Comparison of ENCODE assay signal across 1 cellular context in the genomic region with DNA sequence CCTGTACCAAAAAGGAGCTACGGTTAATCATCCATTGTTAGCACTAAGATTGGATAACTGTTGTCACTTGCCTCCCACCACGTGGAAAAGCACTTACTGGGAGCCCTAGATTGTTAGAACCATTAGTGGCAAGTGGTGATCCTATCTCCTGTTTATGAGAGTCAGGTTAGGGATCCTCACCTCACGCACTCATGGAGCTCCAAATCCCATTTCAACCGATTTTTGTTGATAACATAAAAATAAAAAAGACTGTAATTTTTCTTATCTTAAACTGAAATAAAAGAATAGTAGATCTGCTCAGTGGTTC.
TF ChIP-seq lines count a peak whose summit lies in the region.

No MANE protein-coding gene starts in this region.

TF ChIP-seq in GM12878, 131 proteins besides CTCF, POLR2A, EP300 and RAD21:
- no peak for TF ChIP-seq SMAD1 (IDR thresholded peaks at IDR 0.05; ENCODE audit: low read depth, partially characterized antibody)
- TF ChIP-seq, protein P1, sequence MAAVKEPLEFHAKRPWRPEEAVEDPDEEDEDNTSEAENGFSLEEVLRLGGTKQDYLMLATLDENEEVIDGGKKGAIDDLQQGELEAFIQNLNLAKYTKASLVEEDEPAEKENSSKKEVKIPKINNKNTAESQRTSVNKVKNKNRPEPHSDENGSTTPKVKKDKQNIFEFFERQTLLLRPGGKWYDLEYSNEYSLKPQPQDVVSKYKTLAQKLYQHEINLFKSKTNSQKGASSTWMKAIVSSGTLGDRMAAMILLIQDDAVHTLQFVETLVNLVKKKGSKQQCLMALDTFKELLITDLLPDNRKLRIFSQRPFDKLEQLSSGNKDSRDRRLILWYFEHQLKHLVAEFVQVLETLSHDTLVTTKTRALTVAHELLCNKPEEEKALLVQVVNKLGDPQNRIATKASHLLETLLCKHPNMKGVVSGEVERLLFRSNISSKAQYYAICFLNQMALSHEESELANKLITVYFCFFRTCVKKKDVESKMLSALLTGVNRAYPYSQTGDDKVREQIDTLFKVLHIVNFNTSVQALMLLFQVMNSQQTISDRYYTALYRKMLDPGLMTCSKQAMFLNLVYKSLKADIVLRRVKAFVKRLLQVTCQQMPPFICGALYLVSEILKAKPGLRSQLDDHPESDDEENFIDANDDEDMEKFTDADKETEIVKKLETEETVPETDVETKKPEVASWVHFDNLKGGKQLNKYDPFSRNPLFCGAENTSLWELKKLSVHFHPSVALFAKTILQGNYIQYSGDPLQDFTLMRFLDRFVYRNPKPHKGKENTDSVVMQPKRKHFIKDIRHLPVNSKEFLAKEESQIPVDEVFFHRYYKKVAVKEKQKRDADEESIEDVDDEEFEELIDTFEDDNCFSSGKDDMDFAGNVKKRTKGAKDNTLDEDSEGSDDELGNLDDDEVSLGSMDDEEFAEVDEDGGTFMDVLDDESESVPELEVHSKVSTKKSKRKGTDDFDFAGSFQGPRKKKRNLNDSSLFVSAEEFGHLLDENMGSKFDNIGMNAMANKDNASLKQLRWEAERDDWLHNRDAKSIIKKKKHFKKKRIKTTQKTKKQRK (IDR thresholded peaks at IDR 0.05; ENCODE audit: low read depth, low read length), result no peak
- no peak for TF ChIP-seq ZSCAN29 (IDR thresholded peaks at IDR 0.05)
- TF ChIP-seq, protein P2, sequence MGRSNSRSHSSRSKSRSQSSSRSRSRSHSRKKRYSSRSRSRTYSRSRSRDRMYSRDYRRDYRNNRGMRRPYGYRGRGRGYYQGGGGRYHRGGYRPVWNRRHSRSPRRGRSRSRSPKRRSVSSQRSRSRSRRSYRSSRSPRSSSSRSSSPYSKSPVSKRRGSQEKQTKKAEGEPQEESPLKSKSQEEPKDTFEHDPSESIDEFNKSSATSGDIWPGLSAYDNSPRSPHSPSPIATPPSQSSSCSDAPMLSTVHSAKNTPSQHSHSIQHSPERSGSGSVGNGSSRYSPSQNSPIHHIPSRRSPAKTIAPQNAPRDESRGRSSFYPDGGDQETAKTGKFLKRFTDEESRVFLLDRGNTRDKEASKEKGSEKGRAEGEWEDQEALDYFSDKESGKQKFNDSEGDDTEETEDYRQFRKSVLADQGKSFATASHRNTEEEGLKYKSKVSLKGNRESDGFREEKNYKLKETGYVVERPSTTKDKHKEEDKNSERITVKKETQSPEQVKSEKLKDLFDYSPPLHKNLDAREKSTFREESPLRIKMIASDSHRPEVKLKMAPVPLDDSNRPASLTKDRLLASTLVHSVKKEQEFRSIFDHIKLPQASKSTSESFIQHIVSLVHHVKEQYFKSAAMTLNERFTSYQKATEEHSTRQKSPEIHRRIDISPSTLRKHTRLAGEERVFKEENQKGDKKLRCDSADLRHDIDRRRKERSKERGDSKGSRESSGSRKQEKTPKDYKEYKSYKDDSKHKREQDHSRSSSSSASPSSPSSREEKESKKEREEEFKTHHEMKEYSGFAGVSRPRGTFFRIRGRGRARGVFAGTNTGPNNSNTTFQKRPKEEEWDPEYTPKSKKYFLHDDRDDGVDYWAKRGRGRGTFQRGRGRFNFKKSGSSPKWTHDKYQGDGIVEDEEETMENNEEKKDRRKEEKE (IDR thresholded peaks at IDR 0.05), result no peak
- no peak for TF ChIP-seq ZNF217 (IDR thresholded peaks at IDR 0.05)
- TF ChIP-seq ZBTB11 (CRISPR knock-in tag; IDR thresholded peaks at IDR 0.05), result no peak
- TF ChIP-seq ZNF622 (IDR thresholded peaks at IDR 0.05), result no peak
- no peak for TF ChIP-seq TCF12 (IDR thresholded peaks at IDR 0.05; ENCODE audit: low read depth, low read length)
- no peak for TF ChIP-seq TAF1 (IDR thresholded peaks at IDR 0.05; ENCODE audit: borderline replicate concordance, low read depth, low read length)
TF ChIP-seq in GM12878: peak in this region for 0.
